In genomic region chr19:46959962-46960556, GRCh38 we compare ENCODE assay signal across 25 cellular contexts. TPM values are rescaled to one million over a fixed set of nuclear protein-coding genes. Genes with fewer than 3 reads are reported as not detected.
DNase-seq lines count a peak whose midpoint lies in the region; TF ChIP-seq lines count a peak whose summit lies in the region.
"Had no signal": no experiment of that assay in that cellular context is flagged by ENCODE, and none has a peak within 500 bp of the region (broad histone marks: within the 10 kb centered on the region; RNA-seq: fewer than 3 reads in every experiment).

No MANE protein-coding gene starts in this region.

- peaks cover 52% of the 10 kb centered on the region for H3K4me1 Mint-ChIP-seq in T-helper 1 cell treated with Interleukin-12 subunit alpha and Interleukin-12 subunit beta and Interleukin-4 antibody, amounts not matched to agents 30 μg/mL and 1 μg/mL, for 36 hours (ENCODE audit: low read depth)
- peaks cover 47% of the 10 kb centered on the region for H3K4me1 Mint-ChIP-seq in activated T-helper 2 cell treated with anti-CD3 and anti-CD28 coated beads, Interferon-gamma antibody, Interleukin-2, Interleukin-4, amounts not matched to agents 10 μg/mL and 5 μg/mL and 100 μg/mL, durations not matched to agents 14 hours and 24 hours and 36 hours (ENCODE audit: low read depth)
- H3K4me1 Mint-ChIP-seq in osteocyte (ENCODE audit: unreplicated experiment) = peaks cover 79% of the 10 kb centered on the region

- no peak overlapping the region for H3K4ac ChIP-seq in trophoblast cell (ENCODE audit: low read depth, low read length)

- H3K23ac ChIP-seq in trophoblast cell (ENCODE audit: low read length) = no peak overlapping the region

- DNase-seq in T-helper 1 cell (no peak), HEK293T (ENCODE audit: extremely low spot score) (no peak), osteocyte (ENCODE audit: extremely low spot score, unreplicated experiment) (no peak), NOMO-1 treated with dmso at 0.1 percent for 144 hours (lab: John Stamatoyannopoulos, UW; ENCODE audit: unreplicated experiment) (no peak), anterior cingulate cortex (lab: John Stamatoyannopoulos, UW) (no peak), trophoblast cell (no peak)
- DNase-seq in activated T-helper 2 cell treated with anti-CD3 and anti-CD28 coated beads, Interferon-gamma antibody, Interleukin-2, Interleukin-4, amounts not matched to agents 10 μg/mL and 5 μg/mL and 100 μg/mL, durations not matched to agents 14 hours and 24 hours and 36 hours (ENCODE audit: low spot score) = no peak
- DNase-seq: activated CD4-positive, CD25-positive, alpha-beta regulatory T cell treated with anti-CD3 and anti-CD28 coated beads, Interleukin-2, amount 50 U/mL, for 72 hours; aorta; BE2C; caudate nucleus; COR-L47; DMS79 treated with DMSO at 0.1 percent for 48 hours; H7; head of caudate nucleus; Kasumi-1; lower lobe of right lung; mucosa of descending colon; NCI-H1694 treated with DMSO at 0.1 percent for 48 hours; NCI-H226; upper lobe of left lung had no signal

- H4K12ac ChIP-seq in trophoblast cell (ENCODE audit: low read depth, low read length) = no peak overlapping the region

- no peaks in the 10 kb centered on the region for H3K9me3 Mint-ChIP-seq in T-helper 1 cell treated with Interleukin-12 subunit alpha and Interleukin-12 subunit beta and Interleukin-4 antibody, amounts not matched to agents 30 μg/mL and 1 μg/mL, for 36 hours
- no peaks in the 10 kb centered on the region for H3K9me3 Mint-ChIP-seq in activated T-helper 2 cell treated with anti-CD3 and anti-CD28 coated beads, Interferon-gamma antibody, Interleukin-2, Interleukin-4, amounts not matched to agents 10 μg/mL and 5 μg/mL and 100 μg/mL, durations not matched to agents 14 hours and 24 hours and 36 hours
- no peaks in the 10 kb centered on the region for H3K9me3 Mint-ChIP-seq in osteocyte (ENCODE audit: unreplicated experiment)
- H3K9me3 Mint-ChIP-seq: activated naive CD4-positive, alpha-beta T cell treated with anti-CD3 and anti-CD28 coated beads, Interleukin-2, amount 50 U/mL, for 24 hours; neural crest cell had no signal

- no peak overlapping the region for H3K14ac ChIP-seq in trophoblast cell (ENCODE audit: low read length)

- CTCF ChIA-PET in HEK293T (lab: Yijun Ruan, JAX) = no interaction called here

- H3K18ac ChIP-seq in trophoblast cell (ENCODE audit: low read length) = no peak overlapping the region

- no peak overlapping the region for H2BK120ac ChIP-seq in trophoblast cell (ENCODE audit: insufficient read depth, low read length, poor library complexity)

- H4K91ac ChIP-seq in trophoblast cell (ENCODE audit: low read depth, low read length) = no peak overlapping the region

- no peak overlapping the region for H2BK12ac ChIP-seq in trophoblast cell (ENCODE audit: low read length)

- intact Hi-C loops in activated T-helper 2 cell treated with anti-CD3 and anti-CD28 coated beads, Interferon-gamma antibody, Interleukin-2, Interleukin-4, amounts not matched to agents 10 μg/mL and 5 μg/mL and 100 μg/mL, durations not matched to agents 14 hours and 24 hours and 36 hours (cut with micrococcal nuclease) = loop anchor here (5.0 to 10.0 kb wide), 2 partner anchors 45 to 98 kb away; partner anchors contain the start of gene ARHGAP35

- H2BK5ac ChIP-seq in trophoblast cell (ENCODE audit: low read depth, low read length, poor library complexity) = no peak overlapping the region

- H3K9ac ChIP-seq in trophoblast cell (ENCODE audit: low read length) = no peak overlapping the region

- H3K4me3 Mint-ChIP-seq in T-helper 1 cell treated with Interleukin-12 subunit alpha and Interleukin-12 subunit beta and Interleukin-4 antibody, amounts not matched to agents 30 μg/mL and 1 μg/mL, for 36 hours = no peak overlapping the region
- no peak overlapping the region for H3K4me3 Mint-ChIP-seq in activated T-helper 2 cell treated with anti-CD3 and anti-CD28 coated beads, Interferon-gamma antibody, Interleukin-2, Interleukin-4, amounts not matched to agents 10 μg/mL and 5 μg/mL and 100 μg/mL, durations not matched to agents 14 hours and 24 hours and 36 hours (ENCODE audit: low read depth)
- no peak overlapping the region for H3K4me3 Mint-ChIP-seq in osteocyte (ENCODE audit: unreplicated experiment)
- H3K4me3 Mint-ChIP-seq: activated naive CD4-positive, alpha-beta T cell treated with anti-CD3 and anti-CD28 coated beads, Interleukin-2, amount 50 U/mL, for 24 hours; neural crest cell had no signal

- H2AK5ac ChIP-seq in trophoblast cell (ENCODE audit: low read length) = no peak overlapping the region

- H3K79me1 ChIP-seq in trophoblast cell (ENCODE audit: low read length) = no peaks in the 10 kb centered on the region

- TF ChIP-seq CTCF in osteocyte (IDR thresholded peaks at IDR 0.05) = no peak

- H3K9me3 ChIP-seq in trophoblast cell (ENCODE audit: insufficient read depth, low read depth, low read length) = no peaks in the 10 kb centered on the region
- H3K9me3 ChIP-seq: BE2C, lower lobe of right lung, mucosa of descending colon, upper lobe of left lung had no signal

- peaks cover 0 to 4% of the 10 kb centered on the region in 2 experiments for H3K4me1 ChIP-seq in trophoblast cell (ENCODE audit: control insufficient read depth in 1 of 2, insufficient read depth in 2 of 2, low read length in 2 of 2)

- H3K36me3 ChIP-seq in trophoblast cell (ENCODE audit: control insufficient read depth in 1 of 2, insufficient read depth in 2 of 2, low read length in 2 of 2) = no peaks in the 10 kb centered on the region
- H3K36me3 ChIP-seq: BE2C, lower lobe of right lung, upper lobe of left lung had no signal

- no peak overlapping the region for H3K4me3 ChIP-seq in trophoblast cell (ENCODE audit: low read depth, low read length)
- H3K4me3 ChIP-seq: lower lobe of right lung, mucosa of descending colon, upper lobe of left lung had no signal

- no CpG with 5 or more reads among the region's 4 CpGs for WGBS in trophoblast cell (ENCODE audit: extremely low coverage, insufficient coverage, insufficient read length)

- H3K27me3 Mint-ChIP-seq in T-helper 1 cell treated with Interleukin-12 subunit alpha and Interleukin-12 subunit beta and Interleukin-4 antibody, amounts not matched to agents 30 μg/mL and 1 μg/mL, for 36 hours (ENCODE audit: low read depth) = no peaks in the 10 kb centered on the region
- H3K27me3 Mint-ChIP-seq in activated T-helper 2 cell treated with anti-CD3 and anti-CD28 coated beads, Interferon-gamma antibody, Interleukin-2, Interleukin-4, amounts not matched to agents 10 μg/mL and 5 μg/mL and 100 μg/mL, durations not matched to agents 14 hours and 24 hours and 36 hours (ENCODE audit: low read depth) = no peaks in the 10 kb centered on the region
- H3K27me3 Mint-ChIP-seq in osteocyte (ENCODE audit: unreplicated experiment) = no peaks in the 10 kb centered on the region
- H3K27me3 Mint-ChIP-seq: activated naive CD4-positive, alpha-beta T cell treated with anti-CD3 and anti-CD28 coated beads, Interleukin-2, amount 50 U/mL, for 24 hours had no signal

- H3K27me3 ChIP-seq in trophoblast cell (ENCODE audit: insufficient read depth, low read length) = no peaks in the 10 kb centered on the region
- H3K27me3 ChIP-seq: BE2C, upper lobe of left lung had no signal

- no peak overlapping the region for H4K8ac ChIP-seq in trophoblast cell (ENCODE audit: low read depth, low read length)

- H3K27ac ChIP-seq in trophoblast cell (ENCODE audit: low read depth, low read length) = no peak overlapping the region
- H3K27ac ChIP-seq: epithelial cell of prostate, lower lobe of right lung, upper lobe of left lung had no signal

- peaks cover 15% of the 10 kb centered on the region for H3K36me3 Mint-ChIP-seq in T-helper 1 cell treated with Interleukin-12 subunit alpha and Interleukin-12 subunit beta and Interleukin-4 antibody, amounts not matched to agents 30 μg/mL and 1 μg/mL, for 36 hours (ENCODE audit: low read depth)
- H3K36me3 Mint-ChIP-seq in activated T-helper 2 cell treated with anti-CD3 and anti-CD28 coated beads, Interferon-gamma antibody, Interleukin-2, Interleukin-4, amounts not matched to agents 10 μg/mL and 5 μg/mL and 100 μg/mL, durations not matched to agents 14 hours and 24 hours and 36 hours (ENCODE audit: low read depth) = peaks cover 21% of the 10 kb centered on the region
- peaks cover 3% of the 10 kb centered on the region for H3K36me3 Mint-ChIP-seq in osteocyte (ENCODE audit: unreplicated experiment)

- POLR2A ChIA-PET in HEK293T (lab: Yijun Ruan, JAX) = no interaction called here

- H3K27ac Mint-ChIP-seq in T-helper 1 cell treated with Interleukin-12 subunit alpha and Interleukin-12 subunit beta and Interleukin-4 antibody, amounts not matched to agents 30 μg/mL and 1 μg/mL, for 36 hours = peak overlapping the region; percentile 26
- H3K27ac Mint-ChIP-seq in activated T-helper 2 cell treated with anti-CD3 and anti-CD28 coated beads, Interferon-gamma antibody, Interleukin-2, Interleukin-4, amounts not matched to agents 10 μg/mL and 5 μg/mL and 100 μg/mL, durations not matched to agents 14 hours and 24 hours and 36 hours = peak overlapping the region; percentile 7
- H3K27ac Mint-ChIP-seq in osteocyte (ENCODE audit: unreplicated experiment) = peak overlapping the region; percentile 97
- H3K27ac Mint-ChIP-seq: activated naive CD4-positive, alpha-beta T cell treated with anti-CD3 and anti-CD28 coated beads, Interleukin-2, amount 50 U/mL, for 24 hours had no signal

- H3K79me2 ChIP-seq in trophoblast cell (ENCODE audit: control insufficient read depth, insufficient read depth, low read length, poor library complexity) = no peaks in the 10 kb centered on the region

- no peak overlapping the region for H2AFZ ChIP-seq in trophoblast cell (ENCODE audit: insufficient read depth, low read length, poor library complexity)

- no peak overlapping the region for H3K4me2 ChIP-seq in trophoblast cell (ENCODE audit: low read length)

TF ChIP-seq in HEK293T, 16 proteins besides CTCF, POLR2A, EP300 and RAD21:
- TF ChIP-seq TARDBP (IDR thresholded peaks at IDR 0.05) (no peak), ZNF384 (IDR thresholded peaks at IDR 0.05) (peak; percentile 80)

RNA-seq across cellular contexts. Expression of gene NPAS1, which starts 59.6 kb away (rescaled TPM):
- 0.25 TPM in 1 of 2 replicates, not detected in the other for total RNA-seq in activated T-helper 2 cell treated with anti-CD3 and anti-CD28 coated beads, Interferon-gamma antibody, Interleukin-2, Interleukin-4, amounts not matched to agents 10 μg/mL and 5 μg/mL and 100 μg/mL, durations not matched to agents 14 hours and 24 hours and 36 hours
- 0.71 and 0.99 TPM in 2 replicates for total RNA-seq in osteocyte
- 0.43 and 0.53 TPM in 2 replicates for polyA plus RNA-seq in trophoblast cell (2013)

Comparison
In these comparisons a context has a peak if more than half of its experiments do, and no peak if none do; other contexts are left out.
1. H3K27ac Mint-ChIP-seq: peak in every context shown above with its lines; median percentile 97 in osteocyte; 26 in T-helper 1 cell treated with Interleukin-12 subunit alpha and Interleukin-12 subunit beta and Interleukin-4 antibody, amounts not matched to agents 30 μg/mL and 1 μg/mL, for 36 hours; 7 in activated T-helper 2 cell treated with anti-CD3 and anti-CD28 coated beads, Interferon-gamma antibody, Interleukin-2, Interleukin-4, amounts not matched to agents 10 μg/mL and 5 μg/mL and 100 μg/mL, durations not matched to agents 14 hours and 24 hours and 36 hours.